In the genomic region with DNA sequence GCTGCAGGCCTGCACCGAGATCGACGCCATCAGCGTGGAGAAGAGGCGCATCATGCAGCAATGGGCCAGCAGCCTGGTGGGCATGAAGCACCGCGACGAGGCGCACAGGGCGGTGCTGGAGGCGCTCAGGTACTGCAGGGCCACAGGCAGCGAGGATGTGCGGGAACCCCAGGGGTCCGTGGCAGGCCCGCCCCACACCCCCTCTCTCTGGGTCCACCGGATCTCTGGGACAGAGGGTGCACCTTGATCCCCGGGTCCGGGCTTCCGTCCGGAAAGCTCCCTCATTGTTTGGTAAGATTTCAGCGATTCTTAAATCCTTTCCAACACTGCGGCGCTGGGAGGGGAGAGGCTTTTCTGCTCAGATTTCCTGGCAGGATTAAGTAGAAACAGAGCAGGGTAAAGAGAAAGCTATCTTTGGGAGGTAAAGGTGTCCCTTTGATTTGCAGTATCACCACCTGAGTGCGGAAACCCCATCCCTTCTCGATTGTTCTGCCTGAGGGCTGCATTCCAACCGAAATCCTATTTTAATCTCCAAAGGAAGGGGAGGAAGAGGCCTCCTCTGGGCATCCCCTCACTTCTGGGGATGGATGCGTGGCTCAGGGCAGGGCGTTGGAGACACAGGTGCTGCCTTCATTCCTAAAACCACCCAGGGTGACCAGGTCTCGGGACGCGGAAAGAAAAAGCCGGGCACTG, we compare ENCODE assay signal across 1 cellular context.
TF ChIP-seq lines count a peak whose summit lies in the region.

No MANE protein-coding gene starts in this region.

TF ChIP-seq in IMR-90, 13 proteins besides CTCF, POLR2A, EP300 and RAD21:
- TF ChIP-seq, protein P1, sequence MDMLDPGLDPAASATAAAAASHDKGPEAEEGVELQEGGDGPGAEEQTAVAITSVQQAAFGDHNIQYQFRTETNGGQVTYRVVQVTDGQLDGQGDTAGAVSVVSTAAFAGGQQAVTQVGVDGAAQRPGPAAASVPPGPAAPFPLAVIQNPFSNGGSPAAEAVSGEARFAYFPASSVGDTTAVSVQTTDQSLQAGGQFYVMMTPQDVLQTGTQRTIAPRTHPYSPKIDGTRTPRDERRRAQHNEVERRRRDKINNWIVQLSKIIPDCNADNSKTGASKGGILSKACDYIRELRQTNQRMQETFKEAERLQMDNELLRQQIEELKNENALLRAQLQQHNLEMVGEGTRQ (IDR thresholded peaks at IDR 0.05; ENCODE audit: low read depth, low read length), result no peak
- TF ChIP-seq MAZ (IDR thresholded peaks at IDR 0.05; ENCODE audit: borderline replicate concordance, low read depth, low read length) (no peak), RCOR1 (IDR thresholded peaks at IDR 0.05; ENCODE audit: insufficient replicate concordance, low read length) (no peak)
